ENCODE assay signal across 8 cellular contexts in genomic region chr5:168679515-168679920, GRCh38.
DNase-seq lines count a peak whose midpoint lies in the region; ATAC-seq and TF ChIP-seq lines count a peak whose summit lies in the region.

No MANE protein-coding gene starts in this region.

- H3K4me3 ChIP-seq in coronary artery (no peak overlapping the region), right lobe of liver (no peak overlapping the region)

- no peaks in the 10 kb centered on the region for H3K36me3 ChIP-seq in right lobe of liver

- peak; percentile 74 for DNase-seq in GM10248 (ENCODE audit: extremely low spot score)
- peak; percentile 28 for DNase-seq in NCI-H2196 treated with DMSO at 0.1 percent for 48 hours (lab: John Stamatoyannopoulos, UW; ENCODE audit: unreplicated experiment)
- peak; percentile 78 for DNase-seq in activated CD4-positive, alpha-beta T cell treated with anti-CD3 and anti-CD28 coated beads for 48 hours
- DNase-seq in coronary artery (ENCODE audit: low spot score): no peak
- DNase-seq in right lobe of liver: peak; percentile 66 to 76 (median 69)
- DNase-seq in stimulated activated CD4-positive, alpha-beta T cell treated with anti-CD3 and anti-CD28 coated beads, TNF-alpha, amount 100 ng/mL, for 24 hours (ENCODE audit: low read depth in 3 of 3): peak; percentile 31 to 60 (median 34)

- peak overlapping the region in 1 of 2 donors; percentile 81 for H3K27ac ChIP-seq in coronary artery
- H3K27ac ChIP-seq in right lobe of liver: no peak overlapping the region

- CTCF ChIA-PET in GM10248 (lab: Yijun Ruan, JAX): interaction anchor here (0.6 to 3.6 kb wide), 9 partner anchors 10 to 619 kb away, joined by 3 to 19 read pairs (median 3); no protein-coding TSS in a partner anchor

- ATAC-seq in HG02870 (IDR thresholded peaks at IDR 0.05; ENCODE audit: unreplicated experiment) (peak; percentile 57), right lobe of liver (peak; percentile 55 to 78 (median 58)), GM19328 (IDR thresholded peaks at IDR 0.05; ENCODE audit: unreplicated experiment) (no peak)

- POLR2A ChIA-PET in GM10248 (lab: Yijun Ruan, JAX): no interaction called here

- no peak for TF ChIP-seq POLR2A in right lobe of liver (IDR thresholded peaks at IDR 0.05)

- H3K4me1 ChIP-seq in right lobe of liver: peaks cover 0 to 15% (median 6%) of the 10 kb centered on the region in 4 donors

- no peaks in the 10 kb centered on the region for H3K27me3 ChIP-seq in right lobe of liver

- 9% methylated on average over 6 of the region's 9 CpGs for WGBS in right lobe of liver (ENCODE audit: insufficient coverage, low coverage, low lambda C conversion rate, missing lambda C conversion rate)

- TF ChIP-seq CTCF in GM10248 (IDR thresholded peaks at IDR 0.05; ENCODE audit: control extremely low read depth, extremely low read depth, low read depth, missing control alignments) (peak; percentile 87), coronary artery (IDR thresholded peaks at IDR 0.05) (peak; percentile 84), right lobe of liver (IDR thresholded peaks at IDR 0.05) (peak; percentile 82 to 93 (median 90))

- intact Hi-C loops in right lobe of liver (cut with DNase I): loop anchor here in 1 of 2 donors (10.0 kb wide), 1 partner anchor 625 kb away; the partner anchor contains the start of gene SLIT3

- no peaks in the 10 kb centered on the region for H3K9me3 ChIP-seq in right lobe of liver
